ENCODE assay signal across 19 cellular contexts in the genomic region with DNA sequence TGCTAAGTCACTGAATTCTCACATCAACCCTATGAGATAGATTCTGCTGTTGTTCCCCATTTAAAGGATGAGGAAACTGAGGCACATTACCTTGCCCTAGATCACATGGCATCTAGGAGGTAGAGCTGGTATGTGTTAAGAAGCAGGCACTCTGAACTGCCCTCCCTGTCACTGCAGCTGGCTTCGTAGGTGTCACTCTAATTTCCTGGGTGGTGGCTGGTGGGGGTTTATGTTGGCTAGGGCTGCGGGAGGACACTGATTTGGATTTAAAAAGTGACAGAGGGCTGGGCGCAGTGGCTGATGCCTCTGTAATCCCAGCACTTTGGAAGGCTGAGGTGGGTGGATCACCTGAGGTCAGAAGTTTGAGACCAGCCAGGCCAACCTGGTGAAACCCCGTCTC.
A peak's percentile ranks its signal among the peaks of the same experiment; 100 is the strongest.
DNase-seq lines count a peak whose midpoint lies in the region; ATAC-seq and TF ChIP-seq lines count a peak whose summit lies in the region.
"Had no signal": no experiment of that assay in that cellular context is flagged by ENCODE, and none has a peak within 500 bp of the region (broad histone marks: within the 10 kb centered on the region; RNA-seq: fewer than 3 reads in every experiment).

No MANE protein-coding gene starts in this region.

- H3K4ac ChIP-seq in trophoblast cell (ENCODE audit: low read depth, low read length): no peak overlapping the region

- H2AFZ ChIP-seq in trophoblast cell (ENCODE audit: insufficient read depth, low read length, poor library complexity): no peak overlapping the region
- H2AFZ ChIP-seq: GM23338 had no signal

- H3K27ac ChIP-seq in psoas muscle (peak overlapping the region; percentile 84), trophoblast cell (ENCODE audit: low read depth, low read length) (no peak overlapping the region)
- H3K27ac ChIP-seq: C4-2B had no signal

- 95 to 97% (median 96%) methylated on average over 4 of the region's 4 CpGs for WGBS in psoas muscle, 3 donors
- no CpG with 5 or more reads among the region's 4 CpGs for WGBS in trophoblast cell (ENCODE audit: extremely low coverage, insufficient coverage, insufficient read length)

- H3K4me3 ChIP-seq in psoas muscle: no peak overlapping the region
- H3K4me3 ChIP-seq in trophoblast cell (ENCODE audit: low read depth, low read length): no peak overlapping the region
- H3K4me3 ChIP-seq: GM23338 had no signal

- H2AK5ac ChIP-seq in trophoblast cell (ENCODE audit: low read length): no peak overlapping the region

- H4K8ac ChIP-seq in trophoblast cell (ENCODE audit: low read depth, low read length): no peak overlapping the region

- H3K9ac ChIP-seq in trophoblast cell (ENCODE audit: low read length): no peak overlapping the region

- H3K4me1 Mint-ChIP-seq in natural killer cell: peaks cover 70 to 75% of the 10 kb centered on the region in 2 donors
- peaks cover 34 to 37% of the 10 kb centered on the region in 2 donors for H3K4me1 Mint-ChIP-seq in natural killer cell treated with Interleukin-12 subunit alpha and Interleukin-12 subunit beta and Interleukin-15 and Interleukin-18, amount 100 ng/mL, for 72 hours (ENCODE audit: low read depth in 2 of 2)
- H3K4me1 Mint-ChIP-seq in effector memory CD8-positive, alpha-beta T cell (ENCODE audit: low read depth in 2 of 2): peaks cover 13 to 27% of the 10 kb centered on the region in 2 donors

- H3K27ac Mint-ChIP-seq in natural killer cell: peak overlapping the region in 1 of 2 donors; percentile 81
- H3K27ac Mint-ChIP-seq in natural killer cell treated with Interleukin-12 subunit alpha and Interleukin-12 subunit beta and Interleukin-15 and Interleukin-18, amount 100 ng/mL, for 72 hours: peak overlapping the region in 1 of 2 donors; percentile 70
- H3K27ac Mint-ChIP-seq in effector memory CD8-positive, alpha-beta T cell: peak overlapping the region in 1 of 2 donors; percentile 66
- H3K27ac Mint-ChIP-seq: GM23338 had no signal

- no peak overlapping the region for H2BK12ac ChIP-seq in trophoblast cell (ENCODE audit: low read length)

- DNase-seq in natural killer cell (no peak), psoas muscle (no peak), DMS79 treated with DMSO at 0.1 percent for 48 hours (lab: John Stamatoyannopoulos, UW) (no peak), posterior cingulate gyrus (no peak), trophoblast cell (no peak)
- DNase-seq in natural killer cell treated with Interleukin-12 subunit alpha and Interleukin-12 subunit beta and Interleukin-15 and Interleukin-18, amount 100 ng/mL, for 72 hours (ENCODE audit: low spot score): no peak
- DNase-seq in effector memory CD8-positive, alpha-beta T cell: no peak
- DNase-seq in stimulated activated CD4-positive, alpha-beta T cell treated with anti-CD3 and anti-CD28 coated beads, Interleukin-1b, Interleukin-23, amount 100 ng/mL, for 48 hours: no peak
- DNase-seq: DMS 273 treated with DMSO at 0.1 percent for 48 hours; GF-D8; NCI-H1436; NCI-H2029; NCI-H2171; NCI-H446; NCI-H69; NK-92 treated with Interleukin-12 subunit alpha and Interleukin-12 subunit beta, amount 100 ng/mL, for 24 hours; OCI-M1 had no signal

- no peak for TF ChIP-seq CTCF in natural killer cell (IDR thresholded peaks at IDR 0.05)
- TF ChIP-seq CTCF in psoas muscle (IDR thresholded peaks at IDR 0.05): no peak

- H3K36me3 ChIP-seq in psoas muscle (ENCODE audit: insufficient read depth in 1 of 2, low read depth in 1 of 2) (peaks cover 2 to 9% of the 10 kb centered on the region in 2 donors), trophoblast cell (ENCODE audit: control insufficient read depth in 1 of 2, insufficient read depth in 2 of 2, low read length in 2 of 2) (peaks cover 3 to 13% of the 10 kb centered on the region in 2 experiments)

- H3K4me3 Mint-ChIP-seq in natural killer cell: no peak overlapping the region
- H3K4me3 Mint-ChIP-seq in natural killer cell treated with Interleukin-12 subunit alpha and Interleukin-12 subunit beta and Interleukin-15 and Interleukin-18, amount 100 ng/mL, for 72 hours: no peak overlapping the region
- peak overlapping the region in 1 of 2 donors; percentile 27 for H3K4me3 Mint-ChIP-seq in effector memory CD8-positive, alpha-beta T cell
- H3K4me3 Mint-ChIP-seq: GM23338 had no signal

- H2BK120ac ChIP-seq in trophoblast cell (ENCODE audit: insufficient read depth, low read length, poor library complexity): no peak overlapping the region

- H3K9me3 Mint-ChIP-seq in natural killer cell: no peaks in the 10 kb centered on the region
- no peaks in the 10 kb centered on the region for H3K9me3 Mint-ChIP-seq in natural killer cell treated with Interleukin-12 subunit alpha and Interleukin-12 subunit beta and Interleukin-15 and Interleukin-18, amount 100 ng/mL, for 72 hours
- no peaks in the 10 kb centered on the region for H3K9me3 Mint-ChIP-seq in effector memory CD8-positive, alpha-beta T cell
- H3K9me3 Mint-ChIP-seq: GM23338 had no signal

- peaks cover 5% of the 10 kb centered on the region for H3K79me1 ChIP-seq in trophoblast cell (ENCODE audit: low read length)

- intact Hi-C loops in natural killer cell (cut with micrococcal nuclease): no loop called here
- intact Hi-C loops in psoas muscle (cut with DNase I): loop anchor here (5.0 kb wide), 3 partner anchors 38 to 93 kb away; a partner anchor contains a TSS
- intact Hi-C loops in posterior cingulate gyrus (cut with DNase I): no loop called here

- H3K18ac ChIP-seq in trophoblast cell (ENCODE audit: low read length): no peak overlapping the region

- H3K9me3 ChIP-seq in psoas muscle (no peaks in the 10 kb centered on the region), trophoblast cell (ENCODE audit: insufficient read depth, low read depth, low read length) (no peaks in the 10 kb centered on the region)

- no peak overlapping the region for H4K12ac ChIP-seq in trophoblast cell (ENCODE audit: low read depth, low read length)

- H3K23ac ChIP-seq in trophoblast cell (ENCODE audit: low read length): no peak overlapping the region

- no peak overlapping the region for H3K4me2 ChIP-seq in trophoblast cell (ENCODE audit: low read length)
- H3K4me2 ChIP-seq: GM23338 had no signal

- H3K36me3 Mint-ChIP-seq in natural killer cell: no peaks in the 10 kb centered on the region
- H3K36me3 Mint-ChIP-seq in natural killer cell treated with Interleukin-12 subunit alpha and Interleukin-12 subunit beta and Interleukin-15 and Interleukin-18, amount 100 ng/mL, for 72 hours: no peaks in the 10 kb centered on the region
- no peaks in the 10 kb centered on the region for H3K36me3 Mint-ChIP-seq in effector memory CD8-positive, alpha-beta T cell (ENCODE audit: insufficient read depth)

- H3K4me1 ChIP-seq in psoas muscle (peaks cover 81% of the 10 kb centered on the region), trophoblast cell (ENCODE audit: control insufficient read depth in 1 of 2, insufficient read depth in 2 of 2, low read length in 2 of 2) (peaks cover 2 to 6% of the 10 kb centered on the region in 2 experiments)

- H3K27me3 ChIP-seq in psoas muscle (ENCODE audit: insufficient read depth in 3 of 3, low read length in 2 of 3) (no peaks in the 10 kb centered on the region), trophoblast cell (ENCODE audit: insufficient read depth, low read length) (no peaks in the 10 kb centered on the region)

- ATAC-seq in natural killer cell: peak in 2 of 3 donors; percentile 40 to 58
- no peak for ATAC-seq in natural killer cell treated with Interleukin-12 subunit alpha and Interleukin-12 subunit beta and Interleukin-15 and Interleukin-18, amount 100 ng/mL, for 72 hours
- peak; percentile 33 for ATAC-seq in effector memory CD8-positive, alpha-beta T cell (replicated peaks)
- no peak for ATAC-seq in psoas muscle
- ATAC-seq: GM23338 had no signal

- no peaks in the 10 kb centered on the region for H3K79me2 ChIP-seq in trophoblast cell (ENCODE audit: control insufficient read depth, insufficient read depth, low read length, poor library complexity)

- H3K27me3 Mint-ChIP-seq in natural killer cell (ENCODE audit: low read depth in 2 of 2): no peaks in the 10 kb centered on the region
- H3K27me3 Mint-ChIP-seq in natural killer cell treated with Interleukin-12 subunit alpha and Interleukin-12 subunit beta and Interleukin-15 and Interleukin-18, amount 100 ng/mL, for 72 hours: no peaks in the 10 kb centered on the region
- H3K27me3 Mint-ChIP-seq in effector memory CD8-positive, alpha-beta T cell: no peaks in the 10 kb centered on the region

- no peak overlapping the region for H3K14ac ChIP-seq in trophoblast cell (ENCODE audit: low read length)

- no peak overlapping the region for H4K91ac ChIP-seq in trophoblast cell (ENCODE audit: low read depth, low read length)

- H2BK5ac ChIP-seq in trophoblast cell (ENCODE audit: low read depth, low read length, poor library complexity): no peak overlapping the region

Comparison
In these comparisons a context has a peak if more than half of its experiments do, and no peak if none do; other contexts are left out.
1. ATAC-seq: peak in natural killer cell (2 of 3) and effector memory CD8-positive, alpha-beta T cell (single experiment); none in natural killer cell treated with Interleukin-12 subunit alpha and Interleukin-12 subunit beta and Interleukin-15 and Interleukin-18, amount 100 ng/mL, for 72 hours (0 of 2) and psoas muscle (0 of 4).
2. intact Hi-C loops: an anchor here in psoas muscle (5.0 kb wide); none called in natural killer cell and posterior cingulate gyrus.